Comparison of ENCODE assay signal across 9 cellular contexts in the genomic region with DNA sequence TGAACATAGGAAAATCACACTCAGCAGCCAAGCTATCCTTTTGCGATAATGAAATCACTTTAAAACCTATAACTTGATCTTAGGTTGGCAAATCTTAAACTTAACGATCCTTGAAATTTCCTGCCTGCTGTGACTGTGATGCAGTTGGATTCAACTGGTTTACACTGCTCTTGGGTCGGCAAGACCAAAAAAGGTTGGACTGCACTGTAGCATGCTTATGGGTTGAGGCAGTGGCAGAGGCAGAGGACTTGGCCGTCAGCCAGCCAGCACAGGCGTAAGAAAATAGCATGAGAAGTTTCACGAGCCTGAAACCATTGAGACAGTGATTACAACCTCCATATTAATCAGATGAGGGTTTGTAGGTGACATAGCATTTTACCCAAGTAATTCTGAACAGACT. TPM values are rescaled to one million over a fixed set of nuclear protein-coding genes. Genes with fewer than 3 reads are reported as not detected.
DNase-seq lines count a peak whose midpoint lies in the region; ATAC-seq and TF ChIP-seq lines count a peak whose summit lies in the region.
"Had no signal": no experiment of that assay in that cellular context is flagged by ENCODE, and none has a peak within 500 bp of the region (broad histone marks: within the 10 kb centered on the region; RNA-seq: fewer than 3 reads in every experiment).

No MANE protein-coding gene starts in this region.

- H3K27me3 ChIP-seq in vagina = no peaks in the 10 kb centered on the region
- H3K27me3 ChIP-seq: BLaER1 had no signal

- H3K36me3 ChIP-seq in vagina = peaks cover 6 to 72% of the 10 kb centered on the region in 2 donors

- peak overlapping the region; percentile 42 for H3K27ac Mint-ChIP-seq in activated T-cell treated with anti-CD3 and anti-CD28 coated beads, Interleukin-2, amount 50 U/mL, for 72 hours
- H3K27ac Mint-ChIP-seq in mesothelial cell of epicardium = peak overlapping the region; percentile 57

- H3K27ac ChIP-seq in coronary artery (peak overlapping the region; percentile 82 to 89), vagina (peak overlapping the region; percentile 46)
- H3K27ac ChIP-seq: BLaER1 had no signal

- ATAC-seq in activated T-cell treated with anti-CD3 and anti-CD28 coated beads, Interleukin-2, amount 50 U/mL, for 72 hours (replicated peaks in 1 of 2) = no peak
- ATAC-seq in HG03571 (IDR thresholded peaks at IDR 0.05; ENCODE audit: unreplicated experiment) = no peak
- ATAC-seq in GM18511 (IDR thresholded peaks at IDR 0.05; ENCODE audit: unreplicated experiment) = no peak

- H3K4me3 Mint-ChIP-seq in activated T-cell treated with anti-CD3 and anti-CD28 coated beads, Interleukin-2, amount 50 U/mL, for 72 hours = no peak overlapping the region
- H3K4me3 Mint-ChIP-seq in mesothelial cell of epicardium = no peak overlapping the region

- peaks cover 22% of the 10 kb centered on the region for H3K4me1 ChIP-seq in vagina
- H3K4me1 ChIP-seq: BLaER1 had no signal

- TF ChIP-seq CTCF in coronary artery (IDR thresholded peaks at IDR 0.05) (no peak), mesothelial cell of epicardium (IDR thresholded peaks at IDR 0.05; ENCODE audit: unreplicated experiment) (no peak), vagina (IDR thresholded peaks at IDR 0.05) (no peak), GM10248 (IDR thresholded peaks at IDR 0.05; ENCODE audit: control extremely low read depth, extremely low read depth, low read depth, missing control alignments) (no peak)

- CTCF ChIA-PET in GM10248 (lab: Yijun Ruan, JAX) = interaction anchor here (0.9 to 4.5 kb wide), 5 partner anchors 10 to 74 kb away, joined by 3 to 14 read pairs (median 4); no protein-coding TSS in a partner anchor

- no peaks in the 10 kb centered on the region for H3K4me1 Mint-ChIP-seq in activated T-cell treated with anti-CD3 and anti-CD28 coated beads, Interleukin-2, amount 50 U/mL, for 72 hours (ENCODE audit: low read depth)
- H3K4me1 Mint-ChIP-seq in mesothelial cell of epicardium = peaks cover 29% of the 10 kb centered on the region

- H3K27me3 Mint-ChIP-seq in activated T-cell treated with anti-CD3 and anti-CD28 coated beads, Interleukin-2, amount 50 U/mL, for 72 hours (ENCODE audit: low read depth) = no peaks in the 10 kb centered on the region
- H3K27me3 Mint-ChIP-seq in mesothelial cell of epicardium (ENCODE audit: low read depth) = no peaks in the 10 kb centered on the region

- H3K4me3 ChIP-seq in coronary artery (no peak overlapping the region), vagina (no peak overlapping the region)
- H3K4me3 ChIP-seq: BLaER1 had no signal

- no peaks in the 10 kb centered on the region for H3K9me3 Mint-ChIP-seq in activated T-cell treated with anti-CD3 and anti-CD28 coated beads, Interleukin-2, amount 50 U/mL, for 72 hours
- no peaks in the 10 kb centered on the region for H3K9me3 Mint-ChIP-seq in mesothelial cell of epicardium

- H3K36me3 Mint-ChIP-seq in activated T-cell treated with anti-CD3 and anti-CD28 coated beads, Interleukin-2, amount 50 U/mL, for 72 hours (ENCODE audit: insufficient read depth in 2 of 2) = peaks cover 15 to 36% of the 10 kb centered on the region in 2 donors
- peaks cover 47% of the 10 kb centered on the region for H3K36me3 Mint-ChIP-seq in mesothelial cell of epicardium

- no peaks in the 10 kb centered on the region for H3K9me3 ChIP-seq in vagina
- H3K9me3 ChIP-seq: BLaER1 had no signal

- TF ChIP-seq POLR2A in vagina (IDR thresholded peaks at IDR 0.05) = no peak

- intact Hi-C loops in vagina (cut with DNase I) = no loop called here

- DNase-seq in activated T-cell treated with anti-CD3 and anti-CD28 coated beads, Interleukin-2, amount 50 U/mL, for 72 hours = no peak
- no peak for DNase-seq in activated T-cell treated with anti-CD3 and anti-CD28 coated beads, Interleukin-2, amount 50 U/mL, for 48 hours
- DNase-seq in coronary artery (ENCODE audit: low spot score) (peak; percentile 85), mesothelial cell of epicardium (ENCODE audit: low spot score in 2 of 2, unreplicated experiment in 2 of 2) (peak; percentile 43 to 76), vagina (ENCODE audit: extremely low spot score in 2 of 2) (no peak), GM10248 (ENCODE audit: extremely low spot score) (no peak)

- POLR2A ChIA-PET in GM10248 (lab: Yijun Ruan, JAX) = no interaction called here

RNA-seq across cellular contexts. Expression of a gene that starts 21.4 kb away (rescaled TPM):
- total RNA-seq in activated T-cell treated with anti-CD3 and anti-CD28 coated beads, Interleukin-2, amount 50 U/mL, for 72 hours = 100 to 1,000 TPM; 104 to 126 TPM
- total RNA-seq in mesothelial cell of epicardium (768 to 806 TPM (median 799 TPM) in 3 replicates), vagina (158 TPM)

Comparison
In these comparisons a context has a peak if more than half of its experiments do, and no peak if none do; other contexts are left out.
1. DNase-seq: peak in coronary artery (single experiment) and mesothelial cell of epicardium (2 of 2); none in activated T-cell treated with anti-CD3 and anti-CD28 coated beads, Interleukin-2, amount 50 U/mL, for 72 hours (0 of 2), activated T-cell treated with anti-CD3 and anti-CD28 coated beads, Interleukin-2, amount 50 U/mL, for 48 hours (0 of 2), vagina (0 of 2) and GM10248 (single experiment).